In genomic region chr2:45813003-45813601, GRCh38 we compare ENCODE assay signal across 11 cellular contexts.
DNase-seq lines count a peak whose midpoint lies in the region; ATAC-seq and TF ChIP-seq lines count a peak whose summit lies in the region.
"Had no signal": no experiment of that assay in that cellular context is flagged by ENCODE, and none has a peak within 500 bp of the region (broad histone marks: within the 10 kb centered on the region; RNA-seq: fewer than 3 reads in every experiment).

No MANE protein-coding gene starts in this region.

- H3K36me3 ChIP-seq in SJCRH30, result no peaks in the 10 kb centered on the region
- no peaks in the 10 kb centered on the region for H3K36me3 ChIP-seq in cardiac muscle cell
- H3K36me3 ChIP-seq in sigmoid colon, result no peaks in the 10 kb centered on the region

- intact Hi-C loops in sigmoid colon (cut with DNase I), result loop anchor here (5.0 kb wide), 1 partner anchor 41 kb away; no protein-coding TSS in a partner anchor

- no peak overlapping the region for H3K27ac Mint-ChIP-seq in stimulated activated naive CD8-positive, alpha-beta T cell treated with anti-CD3 and anti-CD28 coated beads, Interleukin-15, amount 100 ng/mL, for 72 hours

- ATAC-seq in stimulated activated naive CD8-positive, alpha-beta T cell treated with anti-CD3 and anti-CD28 coated beads, Interleukin-15, amount 100 ng/mL, for 72 hours, result no peak
- ATAC-seq in HG03159 (IDR thresholded peaks at IDR 0.05; ENCODE audit: unreplicated experiment) (no peak), GM18873 (IDR thresholded peaks at IDR 0.05; ENCODE audit: low FRiP score, unreplicated experiment) (no peak)

- DNase-seq in DMS153 (lab: John Stamatoyannopoulos, UW), result peak; percentile 34
- DNase-seq in DMS153 treated with DMSO at 0.1 percent for 48 hours (lab: John Stamatoyannopoulos, UW; ENCODE audit: unreplicated experiment), result no peak
- DNase-seq in SJCRH30, result peak; percentile 69 to 76
- peak in 1 of 2 donors; percentile 60 for DNase-seq in cardiac muscle cell (ENCODE audit: low read depth in 1 of 2, low spot score in 1 of 2)
- DNase-seq in sigmoid colon, result peak; percentile 77
- no peak for DNase-seq in stimulated activated naive CD8-positive, alpha-beta T cell treated with anti-CD3 and anti-CD28 coated beads, Interleukin-15, amount 100 ng/mL, for 72 hours
- DNase-seq: NCI-H2081 treated with DMSO at 0.1 percent for 48 hours, T-helper 9 cell had no signal

- H3K27me3 Mint-ChIP-seq in stimulated activated naive CD8-positive, alpha-beta T cell treated with anti-CD3 and anti-CD28 coated beads, Interleukin-15, amount 100 ng/mL, for 72 hours, result no peaks in the 10 kb centered on the region

- H3K27ac ChIP-seq in SJCRH30 (peak overlapping the region; percentile 48), cardiac muscle cell (peak overlapping the region; percentile 67), sigmoid colon (peak overlapping the region; percentile 39 to 87 (median 74))
- H3K27ac ChIP-seq: 22Rv1 had no signal

- no peaks in the 10 kb centered on the region for H3K9me3 ChIP-seq in SJCRH30 (replicated peaks)
- H3K9me3 ChIP-seq in cardiac muscle cell (ENCODE audit: low read depth), result no peaks in the 10 kb centered on the region
- no peaks in the 10 kb centered on the region for H3K9me3 ChIP-seq in sigmoid colon

- TF ChIP-seq EP300 in sigmoid colon (IDR thresholded peaks at IDR 0.05), result no peak

- no peak for TF ChIP-seq POLR2A in sigmoid colon (IDR thresholded peaks at IDR 0.05)

- WGBS in sigmoid colon, 2 donors, result 81 to 85% methylated on average over 8 of the region's 8 CpGs

- H3K4me3 ChIP-seq in SJCRH30 (no peak overlapping the region), cardiac muscle cell (no peak overlapping the region), sigmoid colon (no peak overlapping the region)

- no peaks in the 10 kb centered on the region for H3K27me3 ChIP-seq in SJCRH30
- no peaks in the 10 kb centered on the region for H3K27me3 ChIP-seq in cardiac muscle cell
- no peaks in the 10 kb centered on the region for H3K27me3 ChIP-seq in sigmoid colon

- H3K4me3 Mint-ChIP-seq in stimulated activated naive CD8-positive, alpha-beta T cell treated with anti-CD3 and anti-CD28 coated beads, Interleukin-15, amount 100 ng/mL, for 72 hours, result no peak overlapping the region

- H3K4me1 Mint-ChIP-seq in stimulated activated naive CD8-positive, alpha-beta T cell treated with anti-CD3 and anti-CD28 coated beads, Interleukin-15, amount 100 ng/mL, for 72 hours, result no peaks in the 10 kb centered on the region

- no peaks in the 10 kb centered on the region for H3K9me3 Mint-ChIP-seq in stimulated activated naive CD8-positive, alpha-beta T cell treated with anti-CD3 and anti-CD28 coated beads, Interleukin-15, amount 100 ng/mL, for 72 hours

- peaks cover 38% of the 10 kb centered on the region for H3K4me1 ChIP-seq in SJCRH30
- peaks cover 40% of the 10 kb centered on the region for H3K4me1 ChIP-seq in cardiac muscle cell (ENCODE audit: low read depth)
- H3K4me1 ChIP-seq in sigmoid colon, result peaks cover 0 to 83% (median 69%) of the 10 kb centered on the region in 4 donors

- TF ChIP-seq CTCF in cardiac muscle cell (IDR thresholded peaks at IDR 0.05; ENCODE audit: low read depth, low read length) (no peak), sigmoid colon (IDR thresholded peaks at IDR 0.05) (no peak)

Comparison
In these comparisons a context has a peak if more than half of its experiments do, and no peak if none do; other contexts are left out.
1. DNase-seq: peak in DMS153 (single experiment), SJCRH30 (2 of 2) and sigmoid colon (single experiment); none in DMS153 treated with DMSO at 0.1 percent for 48 hours (single experiment) and stimulated activated naive CD8-positive, alpha-beta T cell treated with anti-CD3 and anti-CD28 coated beads, Interleukin-15, amount 100 ng/mL, for 72 hours (0 of 2).
2. Peak in every context shown above with its lines, with median percentiles within 50 percentile points of each other: H3K27ac ChIP-seq.